ENCODE assay signal across 14 cellular contexts in the genomic region with DNA sequence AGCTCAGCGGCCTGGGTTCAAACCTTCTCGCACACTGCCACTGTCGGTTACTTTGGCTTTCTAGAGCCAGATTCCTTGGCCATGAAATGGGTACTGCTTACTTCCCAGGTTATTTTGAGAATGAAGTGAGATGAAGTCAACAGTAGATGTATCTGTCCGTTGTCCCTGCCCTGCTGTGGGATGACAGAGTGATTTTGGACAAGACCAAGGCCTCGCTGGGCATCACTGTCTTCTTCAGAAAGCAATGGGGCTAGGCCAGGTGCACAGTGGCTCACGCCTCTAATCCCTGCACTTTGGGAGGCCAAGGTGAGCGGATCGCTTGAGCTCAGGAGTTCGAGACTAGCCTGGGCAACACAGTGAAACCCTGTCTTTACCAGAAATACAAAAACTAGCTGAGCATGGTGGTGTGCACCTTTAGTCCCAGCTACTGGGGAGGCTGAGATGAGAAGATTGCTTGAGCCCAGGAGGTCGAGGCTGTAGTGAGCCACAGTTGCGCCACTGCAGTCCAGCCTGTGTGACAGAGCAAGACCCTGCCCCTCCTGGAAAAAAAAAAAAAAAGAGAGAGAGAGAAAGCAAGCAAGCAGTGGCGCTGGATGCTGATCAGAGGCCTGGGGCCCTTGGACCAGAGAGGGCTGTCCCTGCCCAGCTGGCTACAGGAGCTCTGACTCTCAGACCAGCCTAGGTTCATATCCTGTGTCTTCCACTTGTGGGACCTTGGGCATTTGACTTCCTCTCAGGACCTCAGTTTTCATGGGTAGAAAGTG. TPM values are rescaled to one million over a fixed set of nuclear protein-coding genes. Genes with fewer than 3 reads are reported as not detected.
DNase-seq lines count a peak whose midpoint lies in the region; ATAC-seq, FAIRE-seq and TF ChIP-seq lines count a peak whose summit lies in the region.
"Had no signal": no experiment of that assay in that cellular context is flagged by ENCODE, and none has a peak within 500 bp of the region (broad histone marks: within the 10 kb centered on the region; RNA-seq: fewer than 3 reads in every experiment).

No MANE protein-coding gene starts in this region.

- TF ChIP-seq EP300 in K562 (IDR thresholded peaks at IDR 0.05; ENCODE audit: low read length): no peak

- H2AFZ ChIP-seq in K562 (ENCODE audit: low read depth, low read length): 0 out of 2 replicates have a peak overlapping the region, but pooled peaks have one; percentile 48

- H3K79me2 ChIP-seq in K562 (ENCODE audit: control insufficient read depth, insufficient read depth, low read length): peaks cover 83% of the 10 kb centered on the region

- peak; percentile 42 for FAIRE-seq in K562 (lab: Jason Lieb, UNC)
- FAIRE-seq: frontal cortex had no signal

- no peak overlapping the region for H3K4me3 Mint-ChIP-seq in CD4-positive, CD25-positive, alpha-beta regulatory T cell
- no peak overlapping the region for H3K4me3 Mint-ChIP-seq in stimulated activated effector memory CD8-positive, alpha-beta T cell treated with anti-CD3 and anti-CD28 coated beads, Interleukin-12 subunit alpha, Interleukin-12 subunit beta, amount 100 ng/mL, for 72 hours
- H3K4me3 Mint-ChIP-seq: activated T-cell treated with anti-CD3 and anti-CD28 coated beads, Interleukin-2, amount 50 U/mL, for 72 hours; central memory CD8-positive, alpha-beta T cell; WTC11 had no signal

- POLR2A ChIA-PET in K562 (lab: Yijun Ruan, JAX): interaction anchor here (0.6 to 1.9 kb wide), 9 partner anchors 10 to 242 kb away, joined by 3 to 7 read pairs (median 3); no protein-coding TSS in a partner anchor

- CTCF ChIA-PET in K562 (lab: Yijun Ruan, JAX; ENCODE audit: low intra/inter-chr PET ratio): no interaction called here

- no TSS peak for BruUV-seq in K562 (replicated peaks; lab: Mats Ljungman, UMichigan)

- H3K27me3 Mint-ChIP-seq in CD4-positive, CD25-positive, alpha-beta regulatory T cell: no peaks in the 10 kb centered on the region

- no peaks in the 10 kb centered on the region for H3K36me3 ChIP-seq in CD4-positive, CD25-positive, alpha-beta regulatory T cell (ENCODE audit: control insufficient read depth, insufficient read depth, low read length)
- 0 out of 3 replicates have a peak, but pooled peaks cover 3% of the 10 kb centered on the region for H3K36me3 ChIP-seq in K562 (ENCODE audit: control insufficient read depth, insufficient read depth, low read length)
- no peaks in the 10 kb centered on the region for H3K36me3 ChIP-seq in liver (ENCODE audit: control insufficient read depth in 4 of 4, insufficient read depth in 3 of 4, low read depth in 1 of 4, low read length in 3 of 4)
- no peaks in the 10 kb centered on the region for H3K36me3 ChIP-seq in spleen

- no peak overlapping the region for H3K4me3 ChIP-seq in CD4-positive, CD25-positive, alpha-beta regulatory T cell (ENCODE audit: low read depth, low read length)
- no peak overlapping the region for H3K4me3 ChIP-seq in K562
- no peak overlapping the region for H3K4me3 ChIP-seq in liver (ENCODE audit: low read depth in 1 of 3, low read length in 3 of 3)
- H3K4me3 ChIP-seq in spleen: no peak overlapping the region

- WGBS in K562 (ENCODE audit: insufficient coverage, low coverage, missing lambda C conversion rate): 70% methylated on average over 12 of the region's 12 CpGs
- 63% methylated on average over 12 of the region's 12 CpGs for WGBS in liver
- WGBS in spleen, 5 donors: 61 to 75% (median 62%) methylated on average over 12 of the region's 12 CpGs

- H3K9me1 ChIP-seq in K562 (ENCODE audit: control insufficient read depth, insufficient read depth, low read length): peaks cover 2% of the 10 kb centered on the region

- TF ChIP-seq POLR2A in K562 (conservative IDR thresholded peaks at IDR 0.05) (no peak), spleen (IDR thresholded peaks at IDR 0.05) (no peak)

- H3K27ac ChIP-seq in CD4-positive, CD25-positive, alpha-beta regulatory T cell (ENCODE audit: insufficient read depth, low read length, poor library complexity, severe bottlenecking): no peak overlapping the region
- H3K27ac ChIP-seq in K562 (ENCODE audit: extremely low read depth, low read depth, low read length) (peak overlapping the region; percentile 51), liver (ENCODE audit: low read depth in 1 of 2, low read length in 2 of 2) (peak overlapping the region; percentile 81 to 94), spleen (peak overlapping the region; percentile 19 to 81 (median 69))

- DNase-seq in CD4-positive, CD25-positive, alpha-beta regulatory T cell: no peak
- DNase-seq in K562 (ENCODE audit: extremely low read depth in 1 of 4, low spot score in 3 of 4) (no peak), spleen (no peak), cerebellar nuclear complex (lab: John Stamatoyannopoulos, UW) (no peak), DMS153 (lab: John Stamatoyannopoulos, UW) (no peak)
- no peak for DNase-seq in stimulated activated effector memory CD8-positive, alpha-beta T cell treated with anti-CD3 and anti-CD28 coated beads, Interleukin-12 subunit alpha, Interleukin-12 subunit beta, amount 100 ng/mL, for 72 hours (ENCODE audit: low spot score in 2 of 2)
- DNase-seq: activated T-cell treated with anti-CD3 and anti-CD28 coated beads, Interleukin-2, amount 50 U/mL, for 72 hours; GOT3; NCI-H226 had no signal

- peak overlapping the region; percentile 40 to 88 for H3K9ac ChIP-seq in K562 (ENCODE audit: insufficient read depth in 1 of 2, low read depth in 2 of 2, low read length in 2 of 2)
- H3K9ac ChIP-seq in liver (ENCODE audit: low read depth in 1 of 2, low read length in 2 of 2): no peak overlapping the region

- peaks cover 28% of the 10 kb centered on the region; the same call in 1 of the 2 replicates for H4K20me1 ChIP-seq in K562 (replicated peaks; ENCODE audit: control insufficient read depth, insufficient read depth, low read length)

- H3K4me2 ChIP-seq in K562 (ENCODE audit: insufficient read depth, low read length): peak overlapping the region; percentile 44

- no peaks in the 10 kb centered on the region for H3K9me3 ChIP-seq in CD4-positive, CD25-positive, alpha-beta regulatory T cell (ENCODE audit: control insufficient read depth in 2 of 2, low read length in 2 of 2)
- no peaks in the 10 kb centered on the region for H3K9me3 ChIP-seq in K562 (replicated peaks; ENCODE audit: control insufficient read depth, insufficient read depth, low read depth, low read length)
- no peaks in the 10 kb centered on the region for H3K9me3 ChIP-seq in liver (ENCODE audit: control insufficient read depth in 4 of 4, low read length in 3 of 4)
- H3K9me3 ChIP-seq in spleen: no peaks in the 10 kb centered on the region

- H3K36me3 Mint-ChIP-seq in CD4-positive, CD25-positive, alpha-beta regulatory T cell: no peaks in the 10 kb centered on the region
- no peaks in the 10 kb centered on the region for H3K36me3 Mint-ChIP-seq in stimulated activated effector memory CD8-positive, alpha-beta T cell treated with anti-CD3 and anti-CD28 coated beads, Interleukin-12 subunit alpha, Interleukin-12 subunit beta, amount 100 ng/mL, for 72 hours
- H3K36me3 Mint-ChIP-seq: WTC11 had no signal

- peaks cover 0 to 64% (median 20%) of the 10 kb centered on the region in 4 donors for H3K4me1 Mint-ChIP-seq in CD4-positive, CD25-positive, alpha-beta regulatory T cell
- peaks cover 34% of the 10 kb centered on the region for H3K4me1 Mint-ChIP-seq in stimulated activated effector memory CD8-positive, alpha-beta T cell treated with anti-CD3 and anti-CD28 coated beads, Interleukin-12 subunit alpha, Interleukin-12 subunit beta, amount 100 ng/mL, for 72 hours

- H3K4me1 ChIP-seq in CD4-positive, CD25-positive, alpha-beta regulatory T cell (ENCODE audit: control insufficient read depth, insufficient read depth, low read length, poor library complexity, severe bottlenecking): peaks cover 4% of the 10 kb centered on the region
- H3K4me1 ChIP-seq in K562 (replicated peaks in 1 of 2; ENCODE audit: control insufficient read depth in 2 of 2, insufficient read depth in 2 of 2, low read length in 2 of 2) (peaks cover 57 to 71% of the 10 kb centered on the region in 2 experiments), liver (ENCODE audit: control insufficient read depth in 4 of 4, insufficient read depth in 4 of 4, low read length in 3 of 4) (peaks cover 27 to 71% (median 58%) of the 10 kb centered on the region in 4 donors), spleen (peaks cover 31 to 100% (median 86%) of the 10 kb centered on the region in 6 donors)

- TF ChIP-seq RAD21 in K562 (CRISPR knock-in tag; conservative IDR thresholded peaks at IDR 0.05 in 1 of 2, IDR thresholded peaks at IDR 0.05 in 1 of 2): no peak
- TF ChIP-seq RAD21 in liver (IDR thresholded peaks at IDR 0.05): no peak

- H3K9me3 Mint-ChIP-seq in CD4-positive, CD25-positive, alpha-beta regulatory T cell: no peaks in the 10 kb centered on the region
- no peaks in the 10 kb centered on the region for H3K9me3 Mint-ChIP-seq in stimulated activated effector memory CD8-positive, alpha-beta T cell treated with anti-CD3 and anti-CD28 coated beads, Interleukin-12 subunit alpha, Interleukin-12 subunit beta, amount 100 ng/mL, for 72 hours
- H3K9me3 Mint-ChIP-seq: activated T-cell treated with anti-CD3 and anti-CD28 coated beads, Interleukin-2, amount 50 U/mL, for 72 hours; central memory CD8-positive, alpha-beta T cell; WTC11 had no signal

- intact Hi-C loops in K562 (cut with micrococcal nuclease): no loop called here
- intact Hi-C loops in spleen (cut with DNase I; ENCODE audit: low total_unique reads): no loop called here

- in situ Hi-C loops in K562 (cut with MboI): loop anchor here (25.0 kb wide), 1 partner anchor 93 kb away; no protein-coding TSS in a partner anchor

- ATAC-seq in CD4-positive, CD25-positive, alpha-beta regulatory T cell (ENCODE audit: low read depth in 2 of 2): no peak
- ATAC-seq in K562: peak; percentile 3
- ATAC-seq in HG03457 (IDR thresholded peaks at IDR 0.05; ENCODE audit: unreplicated experiment): no peak
- no peak for ATAC-seq in stimulated activated effector memory CD8-positive, alpha-beta T cell treated with anti-CD3 and anti-CD28 coated beads, Interleukin-12 subunit alpha, Interleukin-12 subunit beta, amount 100 ng/mL, for 72 hours

- TF ChIP-seq CTCF in K562 (IDR thresholded peaks at IDR 0.05 in 2 of 3, conservative IDR thresholded peaks at IDR 0.05 in 1 of 3; ENCODE audit: insufficient read depth in 2 of 3, low read depth in 1 of 3, low read length in 3 of 3): no peak
- no peak for TF ChIP-seq CTCF in liver (IDR thresholded peaks at IDR 0.05; ENCODE audit: low read depth, low read length, missing input control)
- no peak for TF ChIP-seq CTCF in spleen (IDR thresholded peaks at IDR 0.05 in 8 of 11, conservative IDR thresholded peaks at IDR 0.05 in 3 of 11)

- H3K27ac Mint-ChIP-seq in CD4-positive, CD25-positive, alpha-beta regulatory T cell: peak overlapping the region; percentile 31 to 79 (median 64)
- H3K27ac Mint-ChIP-seq in stimulated activated effector memory CD8-positive, alpha-beta T cell treated with anti-CD3 and anti-CD28 coated beads, Interleukin-12 subunit alpha, Interleukin-12 subunit beta, amount 100 ng/mL, for 72 hours: no peak overlapping the region
- H3K27ac Mint-ChIP-seq: activated T-cell treated with anti-CD3 and anti-CD28 coated beads, Interleukin-2, amount 50 U/mL, for 72 hours had no signal

- no peaks in the 10 kb centered on the region for H3K27me3 ChIP-seq in CD4-positive, CD25-positive, alpha-beta regulatory T cell (ENCODE audit: control insufficient read depth, insufficient read depth, low read length)
- no peaks in the 10 kb centered on the region for H3K27me3 ChIP-seq in K562 (ENCODE audit: control insufficient read depth in 2 of 2, insufficient read depth in 2 of 2, low read length in 2 of 2)
- no peaks in the 10 kb centered on the region for H3K27me3 ChIP-seq in liver (ENCODE audit: control insufficient read depth in 4 of 4, insufficient read depth in 4 of 4, low read length in 3 of 4)
- H3K27me3 ChIP-seq in spleen (replicated peaks in 1 of 7): no peaks in the 10 kb centered on the region

RNA-seq across cellular contexts. Expression of a gene that starts 25.8 kb away (rescaled TPM):
- 34.8 TPM for total RNA-seq in CD4-positive, CD25-positive, alpha-beta regulatory T cell
- 1 to 10 TPM; 1.5 to 2.3 (median 1.9) TPM for polyA plus RNA-seq in CD4-positive, CD25-positive, alpha-beta regulatory T cell
- total RNA-seq in K562 (2011; cell fraction: chromatin; rRNA removed; ENCODE audit: low replicate concordance): 31.4 and 71.8 TPM in 2 replicates
- 28.6 and 32.2 TPM in 2 replicates for total RNA-seq in K562 (2011; cell fraction: nucleolus; rRNA removed)
- total RNA-seq in K562 (2011; cell fraction: nucleoplasm; rRNA removed): 31.8 and 38.1 TPM in 2 replicates
- total RNA-seq in K562 (2014; rRNA removed): 7.0 and 7.7 TPM in 2 replicates
- total RNA-seq in K562 (2014; rRNA removed; fragmentation: Illumina TruSeq; extraction: Trizol): 2.6 and 2.8 TPM in 2 replicates
- total RNA-seq in K562 (2015; rRNA removed; fragmentation: Illumina TruSeq; extraction: Trizol): 4.3 and 5.0 TPM in 2 replicates
- total RNA-seq in K562 (2021): 30.3 and 37.3 TPM in 2 replicates
- 3.6 and 6.2 TPM in 2 replicates for polyA plus RNA-seq in K562 (2011; rRNA removed)
- 5.2 and 5.4 TPM in 2 replicates for polyA plus RNA-seq in K562 (2011; cell fraction: cytosol; rRNA removed)
- polyA plus RNA-seq in K562 (2011; cell fraction: nucleus; rRNA removed): 18.9 and 30.6 TPM in 2 replicates
- polyA plus RNA-seq in K562 (2012): 23.3 and 39.2 TPM in 2 replicates
- 22.9 and 25.1 TPM in 2 replicates for polyA plus RNA-seq in K562 (2014; fragmentation: Illumina TruSeq; extraction: Trizol)
- polyA plus RNA-seq in K562 (2014; fragmentation: Nextera tagmentation; extraction: Ambion mirVana): 1 to 10 TPM; 1.0 to 1.9 TPM
- polyA plus RNA-seq in K562 (2014; rRNA removed): 11.0 and 11.7 TPM in 2 replicates
- polyA minus RNA-seq in K562 (2011; rRNA and poly(A)+ RNA removed): 5.8 and 6.7 TPM in 2 replicates
- polyA minus RNA-seq in K562 (2011; cell fraction: cytosol; rRNA and poly(A)+ RNA removed): 14.9 and 22.3 TPM in 2 replicates
- 17.6 and 22.4 TPM in 2 replicates for polyA minus RNA-seq in K562 (2011; cell fraction: nucleus; rRNA and poly(A)+ RNA removed)
- 10 to 100 TPM; 11.2 to 19.1 TPM for total RNA-seq in liver
- polyA plus RNA-seq in liver: 1 to 10 TPM; 3.9 to 8.4 TPM
- 100 to 1,000 TPM; 117 to 210 (median 129) TPM for total RNA-seq in spleen
- polyA plus RNA-seq in spleen: 10 to 100 TPM; 10.7 to 29.7 (median 11.8) TPM

Comparison
In these comparisons a context has a peak if more than half of its experiments do, and no peak if none do; other contexts are left out.
1. H3K9ac ChIP-seq: peak in K562 (2 of 2); none in liver (0 of 2).